20 cellular contexts compared by ENCODE assay signal in the genomic region with DNA sequence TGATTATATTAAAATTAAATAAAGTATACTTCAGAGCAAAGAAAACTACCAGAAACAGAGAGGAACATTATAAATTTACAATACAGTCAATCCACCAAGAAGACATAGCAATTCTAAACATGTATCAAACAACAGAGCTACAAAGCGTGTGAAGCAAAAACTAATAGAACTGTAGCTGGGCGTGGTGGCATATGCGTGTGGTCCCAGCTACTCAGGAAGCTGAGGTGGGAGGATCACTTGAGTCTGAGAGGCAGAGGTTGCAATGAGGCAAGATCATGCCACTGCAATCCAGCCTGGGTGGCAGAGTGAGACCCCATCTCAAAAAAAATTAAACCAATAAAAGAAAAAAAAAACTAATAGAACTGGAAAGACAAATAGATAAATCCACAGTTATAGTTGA. TPM values are rescaled to one million over a fixed set of nuclear protein-coding genes. Genes with fewer than 3 reads are reported as not detected.
DNase-seq lines count a peak whose midpoint lies in the region; ATAC-seq and TF ChIP-seq lines count a peak whose summit lies in the region.
"Had no signal": no experiment of that assay in that cellular context is flagged by ENCODE, and none has a peak within 500 bp of the region (broad histone marks: within the 10 kb centered on the region; RNA-seq: fewer than 3 reads in every experiment).

No MANE protein-coding gene starts in this region.

- CTCF ChIA-PET in CD4-positive, alpha-beta T cell (lab: Charles Lee), result no interaction called here
- CTCF ChIA-PET in CD4-positive, alpha-beta memory T cell (lab: Charles Lee; ENCODE audit: partially characterized antibody), result no interaction called here

- no peaks in the 10 kb centered on the region for H3K27me3 Mint-ChIP-seq in CD4-positive, alpha-beta T cell
- peaks cover 7 to 8% of the 10 kb centered on the region in 2 donors for H3K27me3 Mint-ChIP-seq in CD4-positive, alpha-beta memory T cell

- no peak overlapping the region for H3K27ac Mint-ChIP-seq in CD4-positive, alpha-beta T cell
- H3K27ac Mint-ChIP-seq in CD4-positive, alpha-beta memory T cell, result no peak overlapping the region

- peak; percentile 61 for ATAC-seq in CD4-positive, alpha-beta T cell (ENCODE audit: poor library complexity)
- no peak for ATAC-seq in heart right ventricle

- H3K4me3 ChIP-seq in CD4-positive, alpha-beta memory T cell (ENCODE audit: low read length in 2 of 2), result no peak overlapping the region
- H3K4me3 ChIP-seq in heart right ventricle, result no peak overlapping the region

- intact Hi-C loops in CD4-positive, alpha-beta T cell (cut with DNase I, micrococcal nuclease), result no loop called here
- intact Hi-C loops in CD4-positive, alpha-beta memory T cell (cut with micrococcal nuclease), result no loop called here
- intact Hi-C loops in heart right ventricle (cut with DNase I), result no loop called here

- 79 to 80% methylated on average over 3 of the region's 3 CpGs for WGBS in heart right ventricle, 2 donors

- H3K9me3 ChIP-seq in CD4-positive, alpha-beta T cell (ENCODE audit: control insufficient read depth, low read length), result no peaks in the 10 kb centered on the region
- no peaks in the 10 kb centered on the region for H3K9me3 ChIP-seq in CD4-positive, alpha-beta memory T cell (ENCODE audit: control insufficient read depth in 1 of 2, low read length in 2 of 2)
- no peaks in the 10 kb centered on the region for H3K9me3 ChIP-seq in heart right ventricle

- peaks cover 39% of the 10 kb centered on the region for H3K4me1 Mint-ChIP-seq in CD4-positive, alpha-beta T cell (ENCODE audit: low read depth)
- H3K4me1 Mint-ChIP-seq in CD4-positive, alpha-beta memory T cell, result peaks cover 5 to 41% (median 22%) of the 10 kb centered on the region in 4 donors

- peaks cover 8% of the 10 kb centered on the region for H3K9me3 Mint-ChIP-seq in CD4-positive, alpha-beta T cell
- peaks cover 0 to 10% (median 4%) of the 10 kb centered on the region in 8 donors for H3K9me3 Mint-ChIP-seq in CD4-positive, alpha-beta memory T cell

- POLR2A ChIA-PET in CD4-positive, alpha-beta T cell (lab: Charles Lee), result no interaction called here
- POLR2A ChIA-PET in CD4-positive, alpha-beta memory T cell (lab: Charles Lee; ENCODE audit: partially characterized antibody), result no interaction called here

- DNase-seq in activated effector memory CD4-positive, alpha-beta T cell treated with Interleukin-2 at 50 U/mL for 16 hours, result peak; percentile 12
- DNase-seq in activated effector memory CD4-positive, alpha-beta T cell treated with anti-CD3 and anti-CD28 coated beads, Interleukin-2, amount 50 U/mL, for 16 hours, result no peak
- DNase-seq in CD4-positive, alpha-beta T cell, result no peak
- DNase-seq in CD4-positive, alpha-beta memory T cell, result peak in 3 of 5 donors; percentile 8 to 39 (median 26)
- DNase-seq in central memory CD4-positive, alpha-beta T cell, result peak; percentile 11
- DNase-seq in germinal center (ENCODE audit: low spot score), result no peak
- DNase-seq in heart right ventricle, result no peak
- DNase-seq: C1 segment of cervical spinal cord, Calu3, COR-L47, DMS53, DMS79 treated with DMSO at 0.1 percent for 48 hours, GF-D8, GOT3, HCEC 1CT had no signal

- H3K27ac ChIP-seq in CD4-positive, alpha-beta T cell (ENCODE audit: low read depth, low read length), result no peak overlapping the region
- no peak overlapping the region for H3K27ac ChIP-seq in CD4-positive, alpha-beta memory T cell (ENCODE audit: low read depth, low read length)
- H3K27ac ChIP-seq in heart right ventricle, result no peak overlapping the region

- TF ChIP-seq CTCF in CD4-positive, alpha-beta T cell (IDR thresholded peaks at IDR 0.05), result no peak
- no peak for TF ChIP-seq CTCF in heart right ventricle (IDR thresholded peaks at IDR 0.05)

- H3K4me1 ChIP-seq in CD4-positive, alpha-beta memory T cell (ENCODE audit: insufficient read depth, low read length), result peaks cover 14% of the 10 kb centered on the region
- H3K4me1 ChIP-seq in heart right ventricle, result peaks cover 0 to 10% (median 0%) of the 10 kb centered on the region in 9 donors

- no peaks in the 10 kb centered on the region for H3K36me3 Mint-ChIP-seq in CD4-positive, alpha-beta T cell (ENCODE audit: low read depth)
- H3K36me3 Mint-ChIP-seq in CD4-positive, alpha-beta memory T cell, result no peaks in the 10 kb centered on the region
- H3K36me3 Mint-ChIP-seq: CD4-positive, CD25-positive, alpha-beta regulatory T cell had no signal

- H3K36me3 ChIP-seq in CD4-positive, alpha-beta memory T cell (ENCODE audit: insufficient read depth, low read length), result no peaks in the 10 kb centered on the region
- no peaks in the 10 kb centered on the region for H3K36me3 ChIP-seq in heart right ventricle

- no peak overlapping the region for H3K4me3 Mint-ChIP-seq in CD4-positive, alpha-beta T cell
- peak overlapping the region in 4 of 8 donors; percentile 1 to 57 (median 38) for H3K4me3 Mint-ChIP-seq in CD4-positive, alpha-beta memory T cell
- H3K4me3 Mint-ChIP-seq: CD4-positive, CD25-positive, alpha-beta regulatory T cell had no signal

- H3K27me3 ChIP-seq in CD4-positive, alpha-beta T cell (ENCODE audit: control insufficient read depth, insufficient read depth, low read length), result no peaks in the 10 kb centered on the region
- no peaks in the 10 kb centered on the region for H3K27me3 ChIP-seq in CD4-positive, alpha-beta memory T cell (ENCODE audit: insufficient read depth, low read length)
- H3K27me3 ChIP-seq in heart right ventricle, result no peaks in the 10 kb centered on the region

RNA-seq across cellular contexts. Expression of a gene that starts 12.3 kb away (rescaled TPM):
- total RNA-seq in CD4-positive, alpha-beta T cell, result not detected
- total RNA-seq in CD4-positive, alpha-beta memory T cell, result not detected
- polyA plus RNA-seq in CD4-positive, alpha-beta memory T cell, result not detected
- total RNA-seq in heart right ventricle, result not detected
- polyA plus RNA-seq in heart right ventricle, result not detected
- total RNA-seq: A172; A673; CD4-positive, CD25-positive, alpha-beta regulatory T cell; G401 had no signal
- polyA plus RNA-seq: BJ; CD4-positive, CD25-positive, alpha-beta regulatory T cell had no signal

RNA-seq across cellular contexts. Expression of a gene that starts 41.5 kb away (rescaled TPM):
- 10 to 100 TPM; 13.0 to 13.8 TPM for total RNA-seq in CD4-positive, alpha-beta T cell
- 1 to 10 TPM; 2.9 to 3.0 TPM for total RNA-seq in CD4-positive, alpha-beta memory T cell
- 10 to 100 TPM in 1 of 2 donors, 1 to 10 TPM in 1; 9.5 to 18.5 TPM for polyA plus RNA-seq in CD4-positive, alpha-beta memory T cell
- 10 to 100 TPM in 2 of 10 donors, 1 to 10 TPM in 8; 1.6 to 36.5 (median 6.9) TPM for total RNA-seq in heart right ventricle
- polyA plus RNA-seq in heart right ventricle, result 1 to 10 TPM in 1 of 2 donors, under 1 TPM in 1; 0.99 to 6.1 TPM
- total RNA-seq: A172, A673, G401 had no signal

Comparison
In these comparisons a context has a peak if more than half of its experiments do, and no peak if none do; other contexts are left out.
1. DNase-seq: peak in activated effector memory CD4-positive, alpha-beta T cell treated with Interleukin-2 at 50 U/mL for 16 hours (single experiment), CD4-positive, alpha-beta memory T cell (3 of 5) and central memory CD4-positive, alpha-beta T cell (single experiment); none in activated effector memory CD4-positive, alpha-beta T cell treated with anti-CD3 and anti-CD28 coated beads, Interleukin-2, amount 50 U/mL, for 16 hours (single experiment), CD4-positive, alpha-beta T cell (0 of 10), germinal center (single experiment) and heart right ventricle (0 of 2).